Comparison of ENCODE assay signal across 18 cellular contexts in the genomic region with DNA sequence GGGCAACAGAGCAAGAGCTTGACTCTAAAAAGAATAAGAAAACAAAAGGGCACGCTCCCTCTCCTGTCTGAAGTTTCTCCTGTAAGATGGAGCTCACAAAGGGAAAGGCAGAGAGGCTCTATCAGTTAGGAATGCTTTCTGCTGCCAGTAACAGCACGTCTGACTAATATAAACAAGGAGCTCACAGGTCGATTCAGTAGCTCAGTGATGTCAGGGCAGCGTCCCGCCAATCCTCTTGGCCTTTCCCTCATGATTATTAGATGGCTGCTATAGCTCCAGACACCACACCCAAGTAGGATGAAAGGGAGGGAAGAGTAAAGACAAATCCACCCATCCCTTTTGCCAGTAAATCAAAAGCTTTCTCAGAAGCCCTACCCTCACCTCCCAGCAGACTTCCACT. TPM values are rescaled to one million over a fixed set of nuclear protein-coding genes. Genes with fewer than 3 reads are reported as not detected.
A peak's percentile ranks its signal among the peaks of the same experiment; 100 is the strongest.
DNase-seq lines count a peak whose midpoint lies in the region; ATAC-seq and TF ChIP-seq lines count a peak whose summit lies in the region.
"Had no signal": no experiment of that assay in that cellular context is flagged by ENCODE, and none has a peak within 500 bp of the region (broad histone marks: within the 10 kb centered on the region; RNA-seq: fewer than 3 reads in every experiment).

No MANE protein-coding gene starts in this region.

- no peak overlapping the region for H3K9ac ChIP-seq in SK-N-SH

- 35% methylated on average over 5 of the region's 5 CpGs for WGBS in SK-N-SH (ENCODE audit: low lambda C conversion rate)
- 15% methylated on average over 5 of the region's 5 CpGs for WGBS in prostate gland

- no peaks in the 10 kb centered on the region for H3K4me1 Mint-ChIP-seq in natural killer cell

- intact Hi-C loops in prostate gland (cut with DNase I) (no loop called here), natural killer cell (cut with micrococcal nuclease) (no loop called here)

- POLR2A ChIA-PET in SK-N-SH (lab: Yijun Ruan, JAX), result no interaction called here

- H2AFZ ChIP-seq in SK-N-SH (ENCODE audit: low read depth), result peak overlapping the region; percentile 56; the same call in 1 of the 2 replicates

- TF ChIP-seq EP300 in SK-N-SH (IDR thresholded peaks at IDR 0.05; ENCODE audit: borderline replicate concordance in 1 of 2, low read depth in 1 of 2, low read length in 1 of 2), result no peak

- no peaks in the 10 kb centered on the region for H3K79me2 ChIP-seq in SK-N-SH (ENCODE audit: insufficient read depth)

- peaks cover 13 to 30% of the 10 kb centered on the region in 2 donors for H3K27me3 Mint-ChIP-seq in natural killer cell (ENCODE audit: low read depth in 2 of 2)

- H3K36me3 ChIP-seq in SK-N-SH (replicated peaks in 1 of 2; ENCODE audit: control insufficient read depth in 1 of 2, insufficient read depth in 2 of 2, low read length in 1 of 2), result no peaks in the 10 kb centered on the region
- no peaks in the 10 kb centered on the region for H3K36me3 ChIP-seq in prostate gland

- H3K9me3 ChIP-seq in SK-N-SH (no peaks in the 10 kb centered on the region), prostate gland (no peaks in the 10 kb centered on the region)

- TF ChIP-seq POLR2A in prostate gland (IDR thresholded peaks at IDR 0.05), result no peak

- CTCF ChIA-PET in SK-N-SH (lab: Yijun Ruan, JAX), result interaction anchor here (1.3 to 1.4 kb wide), 2 partner anchors 9 to 25 kb away, joined by 3 to 5 read pairs; no protein-coding TSS in a partner anchor

- no peaks in the 10 kb centered on the region for H3F3A ChIP-seq in SK-N-SH (replicated peaks; ENCODE audit: insufficient read depth)

- H3K4me1 ChIP-seq in SK-N-SH (ENCODE audit: control insufficient read depth in 1 of 2, insufficient read depth in 2 of 2, low read depth in 1 of 2, low read length in 1 of 2) (no peaks in the 10 kb centered on the region), prostate gland (replicated peaks) (no peaks in the 10 kb centered on the region)

- DNase-seq in NCI-H82 (lab: John Stamatoyannopoulos, UW), result peak; percentile 57
- no peak for DNase-seq in NCI-H82 treated with DMSO at 0.1 percent for 48 hours (lab: John Stamatoyannopoulos, UW; ENCODE audit: unreplicated experiment)
- DNase-seq in SK-N-SH, result no peak
- DNase-seq in fibroblast of the aortic adventitia (ENCODE audit: low read depth), result peak; percentile 43
- peak; percentile 25 for DNase-seq in prostate gland (ENCODE audit: low spot score)
- no peak for DNase-seq in NAMALWA (ENCODE audit: low spot score)
- DNase-seq in activated gamma-delta T cell (lab: John Stamatoyannopoulos, UW), result no peak
- DNase-seq in natural killer cell, result no peak
- DNase-seq: activated naive CD4-positive, alpha-beta T cell treated with Interleukin-2 at 50 U/mL for 16 hours; CD8-positive, alpha-beta T cell; effector memory CD4-positive, alpha-beta T cell; Kasumi-1; kidney; NCI-H187; RPMI8226; stimulated activated CD4-positive, alpha-beta T cell treated with anti-CD3 and anti-CD28 coated beads, Interleukin-1b, Interleukin-23, amount 100 ng/mL, for 48 hours had no signal

- H3K27ac ChIP-seq in SK-N-SH (ENCODE audit: low read depth in 2 of 2, low read length in 1 of 2) (no peak overlapping the region), prostate gland (peak overlapping the region in 1 of 2 donors; percentile 13)

- no peak for ATAC-seq in natural killer cell
- ATAC-seq: activated CD4-positive, CD25-positive, alpha-beta regulatory T cell treated with anti-CD3 and anti-CD28 coated beads, Interleukin-2, amount 50 U/mL, for 24 hours; CD8-positive, alpha-beta T cell had no signal

- H3K9me3 Mint-ChIP-seq in natural killer cell, result no peaks in the 10 kb centered on the region
- H3K9me3 Mint-ChIP-seq: CD8-positive, alpha-beta T cell; T-helper 1 cell treated with Interleukin-12 subunit alpha and Interleukin-12 subunit beta and Interleukin-4 antibody, amounts not matched to agents 30 μg/mL and 1 μg/mL, for 36 hours had no signal

- H3K27ac Mint-ChIP-seq in natural killer cell, result no peak overlapping the region
- H3K27ac Mint-ChIP-seq: CD8-positive, alpha-beta T cell; T-helper 1 cell treated with Interleukin-12 subunit alpha and Interleukin-12 subunit beta and Interleukin-4 antibody, amounts not matched to agents 30 μg/mL and 1 μg/mL, for 36 hours had no signal

- H4K20me1 ChIP-seq in SK-N-SH (ENCODE audit: insufficient read depth), result no peaks in the 10 kb centered on the region

- H3K4me3 ChIP-seq in SK-N-SH (ENCODE audit: low read depth in 2 of 2, low read length in 1 of 2) (peak overlapping the region in 1 of 2 experiments; percentile 23; a peak in 1 of 4 replicates), fibroblast of the aortic adventitia (ENCODE audit: low read depth, low read length) (no peak overlapping the region), prostate gland (no peak overlapping the region)

- TF ChIP-seq CTCF in SK-N-SH (IDR thresholded peaks at IDR 0.05) (no peak), fibroblast of the aortic adventitia (IDR thresholded peaks at IDR 0.05; ENCODE audit: insufficient read depth, low read length) (no peak), prostate gland (IDR thresholded peaks at IDR 0.05) (no peak), natural killer cell (IDR thresholded peaks at IDR 0.05) (no peak)

- no peaks in the 10 kb centered on the region for H3K36me3 Mint-ChIP-seq in natural killer cell
- H3K36me3 Mint-ChIP-seq: CD8-positive, alpha-beta T cell had no signal

- no peaks in the 10 kb centered on the region for H3K9me2 ChIP-seq in SK-N-SH

- TF ChIP-seq RAD21 in SK-N-SH (IDR thresholded peaks at IDR 0.05; ENCODE audit: low read length), result no peak

- peak overlapping the region; percentile 15; the same call in 1 of the 2 replicates for H3K4me2 ChIP-seq in SK-N-SH

- no peak overlapping the region for H3K4me3 Mint-ChIP-seq in natural killer cell
- H3K4me3 Mint-ChIP-seq: CD8-positive, alpha-beta T cell; T-helper 1 cell treated with Interleukin-12 subunit alpha and Interleukin-12 subunit beta and Interleukin-4 antibody, amounts not matched to agents 30 μg/mL and 1 μg/mL, for 36 hours had no signal

- H3K27me3 ChIP-seq in SK-N-SH (ENCODE audit: insufficient read depth) (no peaks in the 10 kb centered on the region), prostate gland (replicated peaks; ENCODE audit: insufficient read depth) (no peaks in the 10 kb centered on the region)

TF ChIP-seq in SK-N-SH, 30 proteins besides CTCF, POLR2A, EP300 and RAD21:
- TF ChIP-seq, protein P1, sequence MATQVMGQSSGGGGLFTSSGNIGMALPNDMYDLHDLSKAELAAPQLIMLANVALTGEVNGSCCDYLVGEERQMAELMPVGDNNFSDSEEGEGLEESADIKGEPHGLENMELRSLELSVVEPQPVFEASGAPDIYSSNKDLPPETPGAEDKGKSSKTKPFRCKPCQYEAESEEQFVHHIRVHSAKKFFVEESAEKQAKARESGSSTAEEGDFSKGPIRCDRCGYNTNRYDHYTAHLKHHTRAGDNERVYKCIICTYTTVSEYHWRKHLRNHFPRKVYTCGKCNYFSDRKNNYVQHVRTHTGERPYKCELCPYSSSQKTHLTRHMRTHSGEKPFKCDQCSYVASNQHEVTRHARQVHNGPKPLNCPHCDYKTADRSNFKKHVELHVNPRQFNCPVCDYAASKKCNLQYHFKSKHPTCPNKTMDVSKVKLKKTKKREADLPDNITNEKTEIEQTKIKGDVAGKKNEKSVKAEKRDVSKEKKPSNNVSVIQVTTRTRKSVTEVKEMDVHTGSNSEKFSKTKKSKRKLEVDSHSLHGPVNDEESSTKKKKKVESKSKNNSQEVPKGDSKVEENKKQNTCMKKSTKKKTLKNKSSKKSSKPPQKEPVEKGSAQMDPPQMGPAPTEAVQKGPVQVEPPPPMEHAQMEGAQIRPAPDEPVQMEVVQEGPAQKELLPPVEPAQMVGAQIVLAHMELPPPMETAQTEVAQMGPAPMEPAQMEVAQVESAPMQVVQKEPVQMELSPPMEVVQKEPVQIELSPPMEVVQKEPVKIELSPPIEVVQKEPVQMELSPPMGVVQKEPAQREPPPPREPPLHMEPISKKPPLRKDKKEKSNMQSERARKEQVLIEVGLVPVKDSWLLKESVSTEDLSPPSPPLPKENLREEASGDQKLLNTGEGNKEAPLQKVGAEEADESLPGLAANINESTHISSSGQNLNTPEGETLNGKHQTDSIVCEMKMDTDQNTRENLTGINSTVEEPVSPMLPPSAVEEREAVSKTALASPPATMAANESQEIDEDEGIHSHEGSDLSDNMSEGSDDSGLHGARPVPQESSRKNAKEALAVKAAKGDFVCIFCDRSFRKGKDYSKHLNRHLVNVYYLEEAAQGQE (IDR thresholded peaks at IDR 0.05; ENCODE audit: low read depth, low read length), result no peak
- TF ChIP-seq, protein P2, sequence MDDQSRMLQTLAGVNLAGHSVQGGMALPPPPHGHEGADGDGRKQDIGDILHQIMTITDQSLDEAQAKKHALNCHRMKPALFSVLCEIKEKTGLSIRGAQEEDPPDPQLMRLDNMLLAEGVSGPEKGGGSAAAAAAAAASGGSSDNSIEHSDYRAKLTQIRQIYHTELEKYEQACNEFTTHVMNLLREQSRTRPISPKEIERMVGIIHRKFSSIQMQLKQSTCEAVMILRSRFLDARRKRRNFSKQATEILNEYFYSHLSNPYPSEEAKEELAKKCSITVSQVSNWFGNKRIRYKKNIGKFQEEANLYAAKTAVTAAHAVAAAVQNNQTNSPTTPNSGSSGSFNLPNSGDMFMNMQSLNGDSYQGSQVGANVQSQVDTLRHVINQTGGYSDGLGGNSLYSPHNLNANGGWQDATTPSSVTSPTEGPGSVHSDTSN (IDR thresholded peaks at IDR 0.05), result no peak
- TF ChIP-seq RFX5 (IDR thresholded peaks at IDR 0.05; ENCODE audit: low read length), result no peak
- TF ChIP-seq RCOR1 (IDR thresholded peaks at IDR 0.05; ENCODE audit: low read length), result no peak
- TF ChIP-seq NFIC (IDR thresholded peaks at IDR 0.05; ENCODE audit: borderline replicate concordance), result no peak
- no peak for TF ChIP-seq EZH2phosphoT487 (IDR thresholded peaks at IDR 0.05; ENCODE audit: borderline replicate concordance, low read depth)
- TF ChIP-seq MEF2A (IDR thresholded peaks at IDR 0.05; ENCODE audit: borderline replicate concordance, low read depth), result no peak
- no peak for TF ChIP-seq MXI1 (IDR thresholded peaks at IDR 0.05; ENCODE audit: low read depth, low read length)

RNA-seq across cellular contexts. Expression of a gene that starts 51.3 kb away (rescaled TPM):
- 16.5 and 21.7 TPM in 2 replicates for polyA plus RNA-seq in SK-N-SH (2012; rRNA removed)
- polyA plus RNA-seq in SK-N-SH (2012; cell fraction: cytosol; rRNA removed), result 19.9 and 22.4 TPM in 2 replicates
- polyA plus RNA-seq in SK-N-SH (2012; cell fraction: nucleus; rRNA removed), result 10.6 and 21.2 TPM in 2 replicates
- total RNA-seq in fibroblast of the aortic adventitia (ENCODE audit: low replicate concordance), result 23.3 and 29.7 TPM in 2 replicates
- 10 to 100 TPM; 15.0 to 36.5 TPM for total RNA-seq in prostate gland
- 10 to 100 TPM; 40.4 to 46.1 (median 40.7) TPM for total RNA-seq in natural killer cell

Comparison
In these comparisons a context has a peak if more than half of its experiments do, and no peak if none do; other contexts are left out.
1. DNase-seq: peak in NCI-H82 (single experiment), fibroblast of the aortic adventitia (single experiment) and prostate gland (single experiment); none in NCI-H82 treated with DMSO at 0.1 percent for 48 hours (single experiment), SK-N-SH (single experiment), NAMALWA (single experiment), activated gamma-delta T cell (single experiment) and natural killer cell (single experiment).